9 cellular contexts compared by ENCODE assay signal in the genomic region with DNA sequence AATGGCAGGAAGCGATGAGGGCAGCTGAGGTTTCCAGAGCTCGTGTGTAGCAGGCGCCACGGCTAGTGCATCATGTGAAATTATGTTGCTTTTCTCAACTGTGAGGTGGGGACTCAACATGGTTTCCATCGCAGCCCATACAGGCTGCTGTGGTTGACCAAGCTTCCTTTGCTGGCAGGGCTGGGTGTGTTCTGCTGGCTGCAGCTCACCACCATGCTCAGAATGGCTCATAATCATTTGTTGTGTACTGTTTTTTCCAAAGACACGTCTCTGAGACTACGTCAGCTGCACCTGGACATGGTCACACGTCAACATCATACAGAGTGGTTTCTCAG. TPM values are rescaled to one million over a fixed set of nuclear protein-coding genes. Genes with fewer than 3 reads are reported as not detected.
A peak's percentile ranks its signal among the peaks of the same experiment; 100 is the strongest.
DNase-seq lines count a peak whose midpoint lies in the region; ATAC-seq, FAIRE-seq and TF ChIP-seq lines count a peak whose summit lies in the region.
"Had no signal": no experiment of that assay in that cellular context is flagged by ENCODE, and none has a peak within 500 bp of the region (broad histone marks: within the 10 kb centered on the region; RNA-seq: fewer than 3 reads in every experiment).

No MANE protein-coding gene starts in this region.

- DNase-seq in GM18507 (ENCODE audit: extremely low spot score, insufficient read length, low read depth) (no peak), NCI-H748 treated with DMSO at 0.1 percent for 48 hours (lab: John Stamatoyannopoulos, UW) (peak; percentile 55), progenitor cell of endocrine pancreas (ENCODE audit: low spot score, unreplicated experiment) (no peak), OCI-M2 (lab: John Stamatoyannopoulos, UW; ENCODE audit: unreplicated experiment) (no peak), GM03348 (ENCODE audit: low spot score) (no peak)
- DNase-seq in activated gamma-delta T cell treated with anti-CD3 and anti-CD28 coated beads, Interleukin-2, amount 50 U/mL, for 16 hours (ENCODE audit: low read depth): peak; percentile 76
- peak; percentile 74 to 75 for DNase-seq in stimulated activated CD8-positive, alpha-beta memory T cell treated with anti-CD3 and anti-CD28 coated beads, Interleukin-2, amount 100 ng/mL, for 1 hour (ENCODE audit: low read depth in 2 of 2)

- H3K9me3 Mint-ChIP-seq in progenitor cell of endocrine pancreas (ENCODE audit: low read depth): peaks cover under 1% of the 10 kb centered on the region

- no peaks in the 10 kb centered on the region for H3K36me3 Mint-ChIP-seq in progenitor cell of endocrine pancreas (ENCODE audit: insufficient read depth)

- no peaks in the 10 kb centered on the region for H3K4me1 Mint-ChIP-seq in progenitor cell of endocrine pancreas (ENCODE audit: low read depth)

- H3K27me3 Mint-ChIP-seq in progenitor cell of endocrine pancreas: peaks cover 39% of the 10 kb centered on the region

- ATAC-seq in HG02588 (IDR thresholded peaks at IDR 0.05; ENCODE audit: unreplicated experiment): peak; percentile 79

- H3K4me3 Mint-ChIP-seq in progenitor cell of endocrine pancreas (ENCODE audit: low read depth): no peak overlapping the region

- FAIRE-seq in GM18507 (lab: Jason Lieb, UNC): peak; percentile 96

- H3K27ac Mint-ChIP-seq in progenitor cell of endocrine pancreas: no peak overlapping the region

- no peak for TF ChIP-seq CTCF in progenitor cell of endocrine pancreas (IDR thresholded peaks at IDR 0.05; ENCODE audit: unreplicated experiment)

RNA-seq across cellular contexts. Expression of a gene that starts 16.1 kb away (rescaled TPM):
- 6.3 and 7.6 TPM in 2 replicates for total RNA-seq in progenitor cell of endocrine pancreas

RNA-seq across cellular contexts. Expression of a gene that starts 30.6 kb away (rescaled TPM):
- not detected in 2 replicates for total RNA-seq in progenitor cell of endocrine pancreas
- total RNA-seq: epithelial cell of proximal tubule had no signal

Comparison
In these comparisons a context has a peak if more than half of its experiments do, and no peak if none do; other contexts are left out.
1. DNase-seq: peak in NCI-H748 treated with DMSO at 0.1 percent for 48 hours (single experiment), activated gamma-delta T cell treated with anti-CD3 and anti-CD28 coated beads, Interleukin-2, amount 50 U/mL, for 16 hours (single experiment) and stimulated activated CD8-positive, alpha-beta memory T cell treated with anti-CD3 and anti-CD28 coated beads, Interleukin-2, amount 100 ng/mL, for 1 hour (2 of 2); none in GM18507 (single experiment), progenitor cell of endocrine pancreas (single experiment), OCI-M2 (single experiment) and GM03348 (single experiment).